Comparison of ENCODE assay signal across 1 cellular context in the genomic region with DNA sequence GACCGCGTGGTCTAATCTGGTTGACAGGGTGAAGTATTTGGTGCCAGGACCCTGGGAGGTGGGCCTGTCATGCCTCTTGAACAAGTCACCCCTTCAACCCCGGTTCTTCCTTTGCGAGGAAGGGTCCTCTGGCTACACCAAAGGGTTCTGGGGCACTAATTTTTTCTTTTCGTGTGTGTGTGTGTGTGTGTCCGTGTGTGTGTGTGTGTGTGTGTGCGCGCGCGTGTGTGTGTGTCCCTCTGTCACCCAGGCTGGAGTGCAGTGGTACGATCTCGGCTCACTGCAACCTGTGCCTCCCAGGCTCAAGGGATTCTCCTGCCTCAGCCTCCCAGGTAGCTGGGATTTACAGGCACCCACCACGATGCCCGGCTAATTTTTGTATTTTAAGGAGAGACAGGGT.
TF ChIP-seq lines count a peak whose summit lies in the region.

No MANE protein-coding gene starts in this region.

TF ChIP-seq in HEK293, 187 proteins besides CTCF, POLR2A, EP300 and RAD21 (continued from another document):
- TF ChIP-seq, protein P1, sequence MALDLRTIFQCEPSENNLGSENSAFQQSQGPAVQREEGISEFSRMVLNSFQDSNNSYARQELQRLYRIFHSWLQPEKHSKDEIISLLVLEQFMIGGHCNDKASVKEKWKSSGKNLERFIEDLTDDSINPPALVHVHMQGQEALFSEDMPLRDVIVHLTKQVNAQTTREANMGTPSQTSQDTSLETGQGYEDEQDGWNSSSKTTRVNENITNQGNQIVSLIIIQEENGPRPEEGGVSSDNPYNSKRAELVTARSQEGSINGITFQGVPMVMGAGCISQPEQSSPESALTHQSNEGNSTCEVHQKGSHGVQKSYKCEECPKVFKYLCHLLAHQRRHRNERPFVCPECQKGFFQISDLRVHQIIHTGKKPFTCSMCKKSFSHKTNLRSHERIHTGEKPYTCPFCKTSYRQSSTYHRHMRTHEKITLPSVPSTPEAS (tag by site-specific recombination; IDR thresholded peaks at IDR 0.05), result peak; percentile 87
